In genomic region chr7:106285051-106285800, GRCh38 we compare ENCODE assay signal across 8 cellular contexts. TPM values are rescaled to one million over a fixed set of nuclear protein-coding genes. Genes with fewer than 3 reads are reported as not detected.
DNase-seq lines count a peak whose midpoint lies in the region; ATAC-seq and TF ChIP-seq lines count a peak whose summit lies in the region.

No MANE protein-coding gene starts in this region.

- no TSS peak for BruUV-seq in Calu3 (replicated peaks; lab: Mats Ljungman, UMichigan)

- H3K4me1 ChIP-seq in HUES48 (ENCODE audit: control insufficient read depth, insufficient read depth, low read length) (peaks cover 24% of the 10 kb centered on the region), NT2/D1 (ENCODE audit: insufficient read depth, insufficient read length) (no peaks in the 10 kb centered on the region)

- CTCF ChIA-PET in Calu3 (lab: Charles Lee): interaction anchor here (0.6 to 2.3 kb wide), 12 partner anchors 17 to 451 kb away, joined by 3 to 13 read pairs (median 4); no protein-coding TSS in a partner anchor

- peak; percentile 100 for DNase-seq in Calu3
- peak; percentile 97 for DNase-seq in NT2/D1 (ENCODE audit: low read depth, low spot score)
- DNase-seq in activated CD8-positive, alpha-beta memory T cell treated with anti-CD3 and anti-CD28 coated beads, Interleukin-2, amount 50 U/mL, for 4 hours: peak; percentile 99
- peak; percentile 97 for DNase-seq in endothelial cell (ENCODE audit: low spot score)
- DNase-seq in mesothelial cell of epicardium (ENCODE audit: low spot score in 2 of 2, unreplicated experiment in 2 of 2): peak; percentile 88 to 93
- peak; percentile 99 for DNase-seq in stimulated activated CD8-positive, alpha-beta memory T cell treated with anti-CD3 and anti-CD28 coated beads, Interleukin-15, amount 100 ng/mL, for 4 hours (ENCODE audit: low read depth in 2 of 2)

- H3K36me3 ChIP-seq in HUES48 (ENCODE audit: control insufficient read depth, insufficient read depth, low read length) (no peaks in the 10 kb centered on the region), NT2/D1 (ENCODE audit: insufficient read depth, insufficient read length, low read length) (no peaks in the 10 kb centered on the region)

- H3K27me3 Mint-ChIP-seq in Calu3 (ENCODE audit: unreplicated experiment): no peaks in the 10 kb centered on the region
- H3K27me3 Mint-ChIP-seq in endothelial cell (ENCODE audit: unreplicated experiment): peaks cover 10% of the 10 kb centered on the region
- no peaks in the 10 kb centered on the region for H3K27me3 Mint-ChIP-seq in mesothelial cell of epicardium (ENCODE audit: low read depth)

- intact Hi-C loops in Calu3 (cut with micrococcal nuclease; ENCODE audit: unreplicated experiment): loop anchor here (1.0 to 10.0 kb wide), 3 partner anchors 72 to 490 kb away; no protein-coding TSS in a partner anchor

- H3K9me3 Mint-ChIP-seq in Calu3 (ENCODE audit: low read depth, unreplicated experiment): no peaks in the 10 kb centered on the region
- no peaks in the 10 kb centered on the region for H3K9me3 Mint-ChIP-seq in endothelial cell (ENCODE audit: unreplicated experiment)
- H3K9me3 Mint-ChIP-seq in mesothelial cell of epicardium: no peaks in the 10 kb centered on the region

- H3K9ac ChIP-seq in HUES48 (ENCODE audit: low read depth, low read length) (peak overlapping the region; percentile 96), NT2/D1 (ENCODE audit: insufficient read length, low read depth) (peak overlapping the region; percentile 82)

- no peaks in the 10 kb centered on the region for H3K27me3 ChIP-seq in HUES48 (ENCODE audit: control insufficient read depth, insufficient read depth, low read length)
- H3K27me3 ChIP-seq in NT2/D1 (ENCODE audit: insufficient read depth, insufficient read length): no peaks in the 10 kb centered on the region

- peak overlapping the region; percentile 92 for H3K27ac Mint-ChIP-seq in Calu3 (ENCODE audit: unreplicated experiment)
- peak overlapping the region; percentile 89 for H3K27ac Mint-ChIP-seq in endothelial cell (ENCODE audit: unreplicated experiment)
- H3K27ac Mint-ChIP-seq in mesothelial cell of epicardium: peak overlapping the region; percentile 100

- H3K4me1 Mint-ChIP-seq in Calu3 (ENCODE audit: low read depth, unreplicated experiment) (peaks cover 13% of the 10 kb centered on the region), endothelial cell (ENCODE audit: unreplicated experiment) (peaks cover 21% of the 10 kb centered on the region), mesothelial cell of epicardium (peaks cover 22% of the 10 kb centered on the region)

- TF ChIP-seq CTCF in Calu3 (IDR thresholded peaks at IDR 0.05; ENCODE audit: unreplicated experiment): no peak
- no peak for TF ChIP-seq CTCF in endothelial cell (IDR thresholded peaks at IDR 0.05; ENCODE audit: unreplicated experiment)
- TF ChIP-seq CTCF in mesothelial cell of epicardium (IDR thresholded peaks at IDR 0.05; ENCODE audit: unreplicated experiment): no peak

- ATAC-seq in GM21423 (IDR thresholded peaks at IDR 0.05; ENCODE audit: unreplicated experiment): peak; percentile 74

- H3K4me3 Mint-ChIP-seq in Calu3 (ENCODE audit: low read depth, unreplicated experiment): peak overlapping the region; percentile 92
- H3K4me3 Mint-ChIP-seq in endothelial cell (ENCODE audit: unreplicated experiment): peak overlapping the region; percentile 95
- peak overlapping the region; percentile 98 for H3K4me3 Mint-ChIP-seq in mesothelial cell of epicardium

- H3K27ac ChIP-seq in HUES48 (ENCODE audit: low read depth, low read length): peak overlapping the region; percentile 95

- no peaks in the 10 kb centered on the region for H3K9me3 ChIP-seq in HUES48 (ENCODE audit: control insufficient read depth, insufficient read depth, low read length)
- no peaks in the 10 kb centered on the region for H3K9me3 ChIP-seq in NT2/D1 (ENCODE audit: insufficient read depth, low read length)

- H3K4me3 ChIP-seq in HUES48 (ENCODE audit: low read depth, low read length) (peak overlapping the region; percentile 90), NT2/D1 (ENCODE audit: insufficient read length, low read depth) (peak overlapping the region; percentile 54)

- peaks cover 61% of the 10 kb centered on the region for H3K36me3 Mint-ChIP-seq in Calu3 (ENCODE audit: insufficient read depth, unreplicated experiment)
- peaks cover 11% of the 10 kb centered on the region for H3K36me3 Mint-ChIP-seq in endothelial cell (ENCODE audit: low read depth, unreplicated experiment)
- H3K36me3 Mint-ChIP-seq in mesothelial cell of epicardium: no peaks in the 10 kb centered on the region

RNA-seq across cellular contexts. Expression of gene NAMPT, which starts 0.4 kb away (rescaled TPM):
- total RNA-seq in Calu3 (2022) (343 and 364 TPM in 2 replicates), endothelial cell (ENCODE audit: unreplicated experiment) (153 TPM), mesothelial cell of epicardium (48.5 to 53.9 TPM (median 52.0 TPM) in 3 replicates)

Comparison
In these comparisons a context has a peak if more than half of its experiments do, and no peak if none do; other contexts are left out.
1. Peak in every context shown above with its lines: DNase-seq, ATAC-seq, H3K4me3 ChIP-seq and H3K27ac ChIP-seq.